1 cellular context compared by ENCODE assay signal in the genomic region with DNA sequence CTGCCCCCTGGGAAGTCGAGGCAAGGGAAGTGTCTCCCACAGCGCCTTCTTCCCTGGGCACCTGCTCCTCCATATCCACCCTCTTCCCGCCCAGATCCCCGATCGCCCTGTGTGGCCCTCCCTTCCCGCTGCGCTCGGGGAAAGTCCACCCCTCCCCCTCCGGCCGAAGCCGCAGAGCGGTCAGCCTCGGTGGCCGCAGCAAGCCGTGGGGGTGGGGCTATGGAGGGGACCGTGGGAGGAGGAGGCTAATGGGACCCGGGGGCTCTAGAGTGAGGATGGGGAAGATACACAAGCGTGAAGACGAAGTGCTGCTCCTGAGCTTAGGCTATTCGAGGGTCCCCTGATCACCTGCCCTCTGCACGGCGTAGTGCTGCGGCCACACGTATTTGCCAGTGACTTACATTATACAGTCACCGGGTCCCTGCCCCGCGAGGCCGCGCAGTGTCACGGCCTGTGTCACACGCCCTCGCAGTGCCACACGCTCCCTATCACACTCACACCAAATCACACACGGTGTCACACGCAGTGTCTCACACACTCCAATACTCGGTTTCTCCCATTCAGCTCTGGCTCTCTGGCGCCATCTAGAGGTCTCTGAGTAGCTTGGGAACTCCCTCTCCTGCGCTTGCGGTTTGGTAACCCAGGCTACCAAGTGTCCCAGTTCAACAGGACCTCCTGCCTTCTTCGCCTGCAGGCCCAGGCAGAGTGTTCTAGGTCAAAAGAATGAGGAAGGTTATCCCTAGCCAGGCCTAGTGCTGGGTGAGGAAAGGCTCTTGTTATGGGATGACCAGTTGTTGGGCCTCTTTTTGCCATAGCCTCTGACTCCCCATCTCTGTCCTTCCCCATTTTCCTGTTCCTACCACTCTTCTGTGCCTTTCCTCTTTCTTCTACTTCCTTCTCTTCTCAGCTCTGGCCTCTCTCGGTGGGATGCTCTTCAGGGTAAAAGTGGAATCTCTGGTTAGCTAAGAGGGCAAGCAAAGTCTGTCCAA.
TF ChIP-seq lines count a peak whose summit lies in the region.

No MANE protein-coding gene starts in this region.

TF ChIP-seq in HepG2, 621 proteins besides CTCF, POLR2A, EP300 and RAD21 (continued from another document and continues in another):
- TF ChIP-seq, protein P1, sequence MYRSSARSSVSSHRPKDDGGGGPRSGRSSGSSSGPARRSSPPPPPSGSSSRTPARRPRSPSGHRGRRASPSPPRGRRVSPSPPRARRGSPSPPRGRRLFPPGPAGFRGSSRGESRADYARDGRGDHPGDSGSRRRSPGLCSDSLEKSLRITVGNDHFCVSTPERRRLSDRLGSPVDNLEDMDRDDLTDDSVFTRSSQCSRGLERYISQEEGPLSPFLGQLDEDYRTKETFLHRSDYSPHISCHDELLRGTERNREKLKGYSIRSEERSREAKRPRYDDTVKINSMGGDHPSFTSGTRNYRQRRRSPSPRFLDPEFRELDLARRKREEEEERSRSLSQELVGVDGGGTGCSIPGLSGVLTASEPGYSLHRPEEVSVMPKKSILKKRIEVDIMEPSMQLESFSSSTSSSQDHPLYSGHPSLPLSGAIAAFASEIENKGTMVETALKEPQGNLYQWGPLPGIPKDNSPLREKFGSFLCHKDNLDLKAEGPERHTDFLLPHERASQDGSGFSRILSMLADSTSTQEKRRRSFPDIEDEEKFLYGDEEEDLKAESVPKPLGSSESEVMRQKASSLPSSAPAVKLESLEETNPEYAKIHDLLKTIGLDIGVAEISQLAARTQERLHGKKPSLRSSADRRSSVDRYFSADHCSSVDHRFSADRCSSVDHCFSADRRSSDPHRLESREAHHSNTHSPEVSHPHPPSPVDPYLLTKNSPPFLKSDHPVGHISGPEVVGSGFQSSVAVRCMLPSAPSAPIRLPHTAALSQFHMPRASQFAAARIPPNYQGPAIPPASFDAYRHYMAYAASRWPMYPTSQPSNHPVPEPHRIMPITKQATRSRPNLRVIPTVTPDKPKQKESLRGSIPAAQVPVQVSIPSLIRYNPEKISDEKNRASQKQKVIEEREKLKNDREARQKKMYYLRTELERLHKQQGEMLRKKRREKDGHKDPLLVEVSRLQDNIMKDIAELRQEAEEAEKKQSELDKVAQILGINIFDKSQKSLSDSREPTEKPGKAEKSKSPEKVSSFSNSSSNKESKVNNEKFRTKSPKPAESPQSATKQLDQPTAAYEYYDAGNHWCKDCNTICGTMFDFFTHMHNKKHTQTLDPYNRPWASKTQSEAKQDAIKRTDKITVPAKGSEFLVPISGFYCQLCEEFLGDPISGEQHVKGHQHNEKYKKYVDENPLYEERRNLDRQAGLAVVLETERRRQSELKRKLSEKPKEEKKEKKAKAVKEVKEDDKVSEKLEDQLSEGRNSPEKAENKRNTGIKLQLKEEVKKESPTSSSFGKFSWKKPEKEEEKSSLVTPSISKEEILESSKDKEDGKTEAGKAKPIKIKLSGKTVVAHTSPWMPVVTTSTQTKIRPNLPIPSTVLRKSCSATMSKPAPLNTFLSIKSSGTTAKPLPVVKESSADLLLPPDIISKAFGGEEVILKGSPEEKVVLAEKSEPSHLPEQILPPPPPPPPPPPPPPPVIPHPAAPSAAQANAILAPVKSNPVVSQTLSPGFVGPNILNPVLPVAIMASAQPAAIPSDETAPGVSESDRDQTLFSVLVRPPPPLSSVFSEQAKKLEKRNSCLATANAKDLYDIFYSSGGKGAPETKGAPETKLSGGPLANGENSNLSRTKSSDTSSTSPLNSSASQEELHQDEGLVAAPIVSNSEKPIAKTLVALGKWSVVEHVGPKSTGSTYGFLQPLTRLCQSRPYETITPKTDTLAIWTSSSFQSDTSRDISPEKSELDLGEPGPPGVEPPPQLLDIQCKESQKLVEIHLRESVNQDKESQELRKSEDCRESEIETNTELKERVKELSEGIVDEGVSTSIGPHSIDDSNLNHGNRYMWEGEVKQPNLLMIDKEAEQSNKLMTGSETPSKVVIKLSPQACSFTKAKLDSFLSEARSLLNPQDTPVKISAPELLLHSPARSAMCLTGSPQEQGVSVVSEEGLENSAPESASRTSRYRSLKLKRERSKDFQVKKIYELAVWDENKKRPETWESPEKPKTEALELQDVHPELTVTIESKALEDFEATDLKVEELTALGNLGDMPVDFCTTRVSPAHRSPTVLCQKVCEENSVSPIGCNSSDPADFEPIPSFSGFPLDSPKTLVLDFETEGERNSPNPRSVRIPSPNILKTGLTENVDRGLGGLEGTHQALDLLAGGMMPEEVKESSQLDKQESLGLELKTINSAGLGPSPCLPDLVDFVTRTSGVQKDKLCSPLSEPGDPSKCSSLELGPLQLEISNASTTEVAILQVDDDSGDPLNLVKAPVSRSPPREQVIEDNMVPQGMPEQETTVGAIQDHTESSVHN (CRISPR knock-in tag; IDR thresholded peaks at IDR 0.05) = 0 out of 2 replicates have a peak, but pooled peaks have one; percentile 43
- TF ChIP-seq HNF4A (CRISPR knock-in tag; IDR thresholded peaks at IDR 0.05) = 0 out of 2 replicates have a peak, but pooled peaks have one; percentile 4
- TF ChIP-seq ZZZ3 (CRISPR knock-in tag; IDR thresholded peaks at IDR 0.05; ENCODE audit: borderline replicate concordance) = peak; percentile 66; the same call in 1 of the 2 replicates
- peak; percentile 13; the same call in 1 of the 2 replicates for TF ChIP-seq ZNF788 (CRISPR knock-in tag; IDR thresholded peaks at IDR 0.05; ENCODE audit: borderline replicate concordance)
- 0 out of 2 replicates have a peak, but pooled peaks have one; percentile 27 for TF ChIP-seq SOX5 (CRISPR knock-in tag; IDR thresholded peaks at IDR 0.05; ENCODE audit: borderline replicate concordance)
- TF ChIP-seq, protein P2, sequence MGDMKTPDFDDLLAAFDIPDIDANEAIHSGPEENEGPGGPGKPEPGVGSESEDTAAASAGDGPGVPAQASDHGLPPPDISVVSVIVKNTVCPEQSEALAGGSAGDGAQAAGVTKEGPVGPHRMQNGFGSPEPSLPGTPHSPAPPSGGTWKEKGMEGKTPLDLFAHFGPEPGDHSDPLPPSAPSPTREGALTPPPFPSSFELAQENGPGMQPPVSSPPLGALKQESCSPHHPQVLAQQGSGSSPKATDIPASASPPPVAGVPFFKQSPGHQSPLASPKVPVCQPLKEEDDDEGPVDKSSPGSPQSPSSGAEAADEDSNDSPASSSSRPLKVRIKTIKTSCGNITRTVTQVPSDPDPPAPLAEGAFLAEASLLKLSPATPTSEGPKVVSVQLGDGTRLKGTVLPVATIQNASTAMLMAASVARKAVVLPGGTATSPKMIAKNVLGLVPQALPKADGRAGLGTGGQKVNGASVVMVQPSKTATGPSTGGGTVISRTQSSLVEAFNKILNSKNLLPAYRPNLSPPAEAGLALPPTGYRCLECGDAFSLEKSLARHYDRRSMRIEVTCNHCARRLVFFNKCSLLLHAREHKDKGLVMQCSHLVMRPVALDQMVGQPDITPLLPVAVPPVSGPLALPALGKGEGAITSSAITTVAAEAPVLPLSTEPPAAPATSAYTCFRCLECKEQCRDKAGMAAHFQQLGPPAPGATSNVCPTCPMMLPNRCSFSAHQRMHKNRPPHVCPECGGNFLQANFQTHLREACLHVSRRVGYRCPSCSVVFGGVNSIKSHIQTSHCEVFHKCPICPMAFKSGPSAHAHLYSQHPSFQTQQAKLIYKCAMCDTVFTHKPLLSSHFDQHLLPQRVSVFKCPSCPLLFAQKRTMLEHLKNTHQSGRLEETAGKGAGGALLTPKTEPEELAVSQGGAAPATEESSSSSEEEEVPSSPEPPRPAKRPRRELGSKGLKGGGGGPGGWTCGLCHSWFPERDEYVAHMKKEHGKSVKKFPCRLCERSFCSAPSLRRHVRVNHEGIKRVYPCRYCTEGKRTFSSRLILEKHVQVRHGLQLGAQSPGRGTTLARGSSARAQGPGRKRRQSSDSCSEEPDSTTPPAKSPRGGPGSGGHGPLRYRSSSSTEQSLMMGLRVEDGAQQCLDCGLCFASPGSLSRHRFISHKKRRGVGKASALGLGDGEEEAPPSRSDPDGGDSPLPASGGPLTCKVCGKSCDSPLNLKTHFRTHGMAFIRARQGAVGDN (CRISPR knock-in tag; IDR thresholded peaks at IDR 0.05) = peak; percentile 71
- TF ChIP-seq, protein P3, sequence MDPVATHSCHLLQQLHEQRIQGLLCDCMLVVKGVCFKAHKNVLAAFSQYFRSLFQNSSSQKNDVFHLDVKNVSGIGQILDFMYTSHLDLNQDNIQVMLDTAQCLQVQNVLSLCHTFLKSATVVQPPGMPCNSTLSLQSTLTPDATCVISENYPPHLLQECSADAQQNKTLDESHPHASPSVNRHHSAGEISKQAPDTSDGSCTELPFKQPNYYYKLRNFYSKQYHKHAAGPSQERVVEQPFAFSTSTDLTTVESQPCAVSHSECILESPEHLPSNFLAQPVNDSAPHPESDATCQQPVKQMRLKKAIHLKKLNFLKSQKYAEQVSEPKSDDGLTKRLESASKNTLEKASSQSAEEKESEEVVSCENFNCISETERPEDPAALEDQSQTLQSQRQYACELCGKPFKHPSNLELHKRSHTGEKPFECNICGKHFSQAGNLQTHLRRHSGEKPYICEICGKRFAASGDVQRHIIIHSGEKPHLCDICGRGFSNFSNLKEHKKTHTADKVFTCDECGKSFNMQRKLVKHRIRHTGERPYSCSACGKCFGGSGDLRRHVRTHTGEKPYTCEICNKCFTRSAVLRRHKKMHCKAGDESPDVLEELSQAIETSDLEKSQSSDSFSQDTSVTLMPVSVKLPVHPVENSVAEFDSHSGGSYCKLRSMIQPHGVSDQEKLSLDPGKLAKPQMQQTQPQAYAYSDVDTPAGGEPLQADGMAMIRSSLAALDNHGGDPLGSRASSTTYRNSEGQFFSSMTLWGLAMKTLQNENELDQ (CRISPR knock-in tag; IDR thresholded peaks at IDR 0.05; ENCODE audit: borderline replicate concordance) = no peak
- TF ChIP-seq, protein P4, sequence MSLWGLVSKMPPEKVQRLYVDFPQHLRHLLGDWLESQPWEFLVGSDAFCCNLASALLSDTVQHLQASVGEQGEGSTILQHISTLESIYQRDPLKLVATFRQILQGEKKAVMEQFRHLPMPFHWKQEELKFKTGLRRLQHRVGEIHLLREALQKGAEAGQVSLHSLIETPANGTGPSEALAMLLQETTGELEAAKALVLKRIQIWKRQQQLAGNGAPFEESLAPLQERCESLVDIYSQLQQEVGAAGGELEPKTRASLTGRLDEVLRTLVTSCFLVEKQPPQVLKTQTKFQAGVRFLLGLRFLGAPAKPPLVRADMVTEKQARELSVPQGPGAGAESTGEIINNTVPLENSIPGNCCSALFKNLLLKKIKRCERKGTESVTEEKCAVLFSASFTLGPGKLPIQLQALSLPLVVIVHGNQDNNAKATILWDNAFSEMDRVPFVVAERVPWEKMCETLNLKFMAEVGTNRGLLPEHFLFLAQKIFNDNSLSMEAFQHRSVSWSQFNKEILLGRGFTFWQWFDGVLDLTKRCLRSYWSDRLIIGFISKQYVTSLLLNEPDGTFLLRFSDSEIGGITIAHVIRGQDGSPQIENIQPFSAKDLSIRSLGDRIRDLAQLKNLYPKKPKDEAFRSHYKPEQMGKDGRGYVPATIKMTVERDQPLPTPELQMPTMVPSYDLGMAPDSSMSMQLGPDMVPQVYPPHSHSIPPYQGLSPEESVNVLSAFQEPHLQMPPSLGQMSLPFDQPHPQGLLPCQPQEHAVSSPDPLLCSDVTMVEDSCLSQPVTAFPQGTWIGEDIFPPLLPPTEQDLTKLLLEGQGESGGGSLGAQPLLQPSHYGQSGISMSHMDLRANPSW (CRISPR knock-in tag; IDR thresholded peaks at IDR 0.05; ENCODE audit: borderline replicate concordance) = no peak
- TF ChIP-seq ZSCAN22 (CRISPR knock-in tag; IDR thresholded peaks at IDR 0.05) = peak; percentile 25; the same call in 1 of the 2 replicates
- TF ChIP-seq ZNF607 (CRISPR knock-in tag; IDR thresholded peaks at IDR 0.05; ENCODE audit: borderline replicate concordance) = peak; percentile 33; the same call in 1 of the 2 replicates
- TF ChIP-seq ZNF781 (CRISPR knock-in tag; IDR thresholded peaks at IDR 0.05; ENCODE audit: borderline replicate concordance, not compliant biosample characterization) = no peak
- TF ChIP-seq SP4 (CRISPR knock-in tag; IDR thresholded peaks at IDR 0.05) = 0 out of 2 replicates have a peak, but pooled peaks have one; percentile 37
- TF ChIP-seq, protein P5, sequence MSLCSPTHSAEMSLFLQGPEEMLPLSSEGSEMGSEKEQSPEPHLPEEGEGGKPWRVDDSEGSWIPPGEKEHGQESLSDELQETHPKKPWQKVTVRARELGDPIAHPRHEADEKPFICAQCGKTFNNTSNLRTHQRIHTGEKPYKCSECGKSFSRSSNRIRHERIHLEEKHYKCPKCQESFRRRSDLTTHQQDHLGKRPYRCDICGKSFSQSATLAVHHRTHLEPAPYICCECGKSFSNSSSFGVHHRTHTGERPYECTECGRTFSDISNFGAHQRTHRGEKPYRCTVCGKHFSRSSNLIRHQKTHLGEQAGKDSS (CRISPR knock-in tag; IDR thresholded peaks at IDR 0.05; ENCODE audit: borderline replicate concordance, low read depth) = peak; percentile 62; the same call in 1 of the 2 replicates
- TF ChIP-seq MAFG (CRISPR knock-in tag; IDR thresholded peaks at IDR 0.05) = no peak
- TF ChIP-seq NFYB (CRISPR knock-in tag; IDR thresholded peaks at IDR 0.05) = no peak
- TF ChIP-seq, protein P6, sequence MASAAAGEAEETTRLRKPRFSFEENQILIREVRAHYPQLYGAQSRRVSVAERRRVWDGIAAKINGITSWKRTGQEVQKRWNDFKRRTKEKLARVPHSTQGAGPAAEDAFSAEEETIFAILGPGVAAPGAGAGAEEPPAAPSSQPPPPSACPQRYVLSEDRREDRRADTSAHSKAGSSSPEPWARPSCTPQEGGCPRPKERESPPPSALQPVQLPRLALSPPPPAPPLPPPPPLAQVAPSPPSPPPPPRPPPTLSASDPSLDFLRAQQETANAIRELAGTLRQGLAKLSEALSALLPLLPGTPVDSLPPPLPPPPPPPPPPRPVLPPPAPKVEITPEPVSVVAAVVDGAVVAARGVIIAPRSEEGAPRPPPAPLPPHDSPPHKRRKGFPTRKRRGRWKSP (CRISPR knock-in tag; IDR thresholded peaks at IDR 0.05) = peak; percentile 75; the same call in 1 of the 2 replicates
- TF ChIP-seq, protein P7, sequence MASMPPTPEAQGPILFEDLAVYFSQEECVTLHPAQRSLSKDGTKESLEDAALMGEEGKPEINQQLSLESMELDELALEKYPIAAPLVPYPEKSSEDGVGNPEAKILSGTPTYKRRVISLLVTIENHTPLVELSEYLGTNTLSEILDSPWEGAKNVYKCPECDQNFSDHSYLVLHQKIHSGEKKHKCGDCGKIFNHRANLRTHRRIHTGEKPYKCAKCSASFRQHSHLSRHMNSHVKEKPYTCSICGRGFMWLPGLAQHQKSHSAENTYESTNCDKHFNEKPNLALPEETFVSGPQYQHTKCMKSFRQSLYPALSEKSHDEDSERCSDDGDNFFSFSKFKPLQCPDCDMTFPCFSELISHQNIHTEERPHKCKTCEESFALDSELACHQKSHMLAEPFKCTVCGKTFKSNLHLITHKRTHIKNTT (CRISPR knock-in tag; IDR thresholded peaks at IDR 0.05) = no peak
- TF ChIP-seq, protein P8, sequence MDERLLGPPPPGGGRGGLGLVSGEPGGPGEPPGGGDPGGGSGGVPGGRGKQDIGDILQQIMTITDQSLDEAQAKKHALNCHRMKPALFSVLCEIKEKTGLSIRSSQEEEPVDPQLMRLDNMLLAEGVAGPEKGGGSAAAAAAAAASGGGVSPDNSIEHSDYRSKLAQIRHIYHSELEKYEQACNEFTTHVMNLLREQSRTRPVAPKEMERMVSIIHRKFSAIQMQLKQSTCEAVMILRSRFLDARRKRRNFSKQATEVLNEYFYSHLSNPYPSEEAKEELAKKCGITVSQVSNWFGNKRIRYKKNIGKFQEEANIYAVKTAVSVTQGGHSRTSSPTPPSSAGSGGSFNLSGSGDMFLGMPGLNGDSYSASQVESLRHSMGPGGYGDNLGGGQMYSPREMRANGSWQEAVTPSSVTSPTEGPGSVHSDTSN (CRISPR knock-in tag; IDR thresholded peaks at IDR 0.05) = no peak
- peak; percentile 81; the same call in 1 of the 2 replicates for TF ChIP-seq EZH2 (conservative IDR thresholded peaks at IDR 0.05; ENCODE audit: low read depth, low read length)
- no peak for TF ChIP-seq SMARCE1 (IDR thresholded peaks at IDR 0.05; ENCODE audit: borderline replicate concordance)
- TF ChIP-seq HDAC2 (CRISPR knock-in tag; IDR thresholded peaks at IDR 0.05) = 0 out of 2 replicates have a peak, but pooled peaks have one; percentile 37
- TF ChIP-seq SCMH1 (CRISPR knock-in tag; IDR thresholded peaks at IDR 0.05; ENCODE audit: borderline replicate concordance) = no peak
- peak; percentile 64; the same call in 1 of the 2 replicates for TF ChIP-seq KDM5B (CRISPR knock-in tag; IDR thresholded peaks at IDR 0.05; ENCODE audit: borderline replicate concordance)
- TF ChIP-seq ZNF660 (CRISPR knock-in tag; IDR thresholded peaks at IDR 0.05; ENCODE audit: borderline replicate concordance, low read depth) = no peak
- TF ChIP-seq NRL (CRISPR knock-in tag; IDR thresholded peaks at IDR 0.05; ENCODE audit: borderline replicate concordance) = no peak
